In the genomic region with DNA sequence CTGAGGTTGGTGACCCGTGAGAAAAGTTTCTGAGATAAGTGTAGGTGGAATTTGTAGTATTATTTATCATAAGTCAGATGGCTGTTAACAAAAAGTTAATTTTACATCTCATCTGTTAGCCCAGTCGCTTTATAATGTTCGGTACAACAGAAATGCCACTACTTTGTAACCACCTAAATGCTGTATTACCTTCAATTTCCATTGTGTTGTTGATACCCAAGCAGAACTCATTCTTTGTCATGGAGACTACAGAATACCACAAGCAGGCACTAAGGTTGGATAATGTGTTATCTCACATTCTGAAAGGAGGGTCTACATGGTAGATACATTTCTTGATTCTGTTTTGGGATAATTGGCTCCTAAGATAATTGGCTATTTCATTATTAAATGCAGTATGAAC, we compare ENCODE assay signal across 25 cellular contexts.
DNase-seq lines count a peak whose midpoint lies in the region; ATAC-seq, FAIRE-seq and TF ChIP-seq lines count a peak whose summit lies in the region.
"Had no signal": no experiment of that assay in that cellular context is flagged by ENCODE, and none has a peak within 500 bp of the region (broad histone marks: within the 10 kb centered on the region; RNA-seq: fewer than 3 reads in every experiment).

No MANE protein-coding gene starts in this region.

- H3K27me3 Mint-ChIP-seq in WTC11 (ENCODE audit: low read depth): no peaks in the 10 kb centered on the region; the same call in 1 of the 2 replicates
- no peaks in the 10 kb centered on the region for H3K27me3 Mint-ChIP-seq in stimulated activated naive B cell treated with anti-CD40 and anti-IgM and Interleukin-4, amounts not matched to agents 10 μg/mL and 1 μg/mL and 100 μg/mL, for 72 hours
- H3K27me3 Mint-ChIP-seq: CD4-positive, CD25-positive, alpha-beta regulatory T cell; CD8-positive, alpha-beta memory T cell had no signal

- TF ChIP-seq CTCF in WTC11 (IDR thresholded peaks at IDR 0.05) (no peak), kidney (IDR thresholded peaks at IDR 0.05; ENCODE audit: borderline replicate concordance, extremely low read depth, insufficient read depth) (no peak)

- ATAC-seq in WTC11 (no peak), GM21360 (IDR thresholded peaks at IDR 0.05; ENCODE audit: unreplicated experiment) (no peak), GM19035 (IDR thresholded peaks at IDR 0.05; ENCODE audit: unreplicated experiment) (no peak)
- ATAC-seq in stimulated activated naive B cell treated with anti-CD40 and anti-IgM and Interleukin-4, amounts not matched to agents 10 μg/mL and 1 μg/mL and 100 μg/mL, for 72 hours (replicated peaks): peak; percentile 67 to 72
- ATAC-seq: HCT116, K562 had no signal

- H3K4me1 Mint-ChIP-seq in WTC11: peaks cover 25% of the 10 kb centered on the region
- H3K4me1 Mint-ChIP-seq in stimulated activated naive B cell treated with anti-CD40 and anti-IgM and Interleukin-4, amounts not matched to agents 10 μg/mL and 1 μg/mL and 100 μg/mL, for 72 hours: peaks cover 18 to 37% of the 10 kb centered on the region in 2 donors

- intact Hi-C loops in kidney (cut with DNase I): no loop called here

- H3K9me3 Mint-ChIP-seq in WTC11: peaks cover 28% of the 10 kb centered on the region
- H3K9me3 Mint-ChIP-seq in stimulated activated naive B cell treated with anti-CD40 and anti-IgM and Interleukin-4, amounts not matched to agents 10 μg/mL and 1 μg/mL and 100 μg/mL, for 72 hours: peaks cover 10% of the 10 kb centered on the region in 2 donors

- H3K27ac Mint-ChIP-seq in WTC11: peak overlapping the region; percentile 61; the same call in 1 of the 2 replicates
- H3K27ac Mint-ChIP-seq in stimulated activated naive B cell treated with anti-CD40 and anti-IgM and Interleukin-4, amounts not matched to agents 10 μg/mL and 1 μg/mL and 100 μg/mL, for 72 hours: peak overlapping the region; percentile 84

- H3K36me3 ChIP-seq in kidney (ENCODE audit: control insufficient read depth in 1 of 2, insufficient read depth in 2 of 2, low read length in 2 of 2): no peaks in the 10 kb centered on the region
- H3K36me3 ChIP-seq: BE2C had no signal

- CTCF ChIA-PET in WTC11 (lab: Charles Lee): no interaction called here

- no peak overlapping the region for H3K9ac ChIP-seq in kidney (ENCODE audit: low read length in 2 of 2)
- H3K9ac ChIP-seq: GM23248 had no signal

- H3K4me3 Mint-ChIP-seq in WTC11: peak overlapping the region; percentile 5; the same call in 1 of the 2 replicates
- no peak overlapping the region for H3K4me3 Mint-ChIP-seq in stimulated activated naive B cell treated with anti-CD40 and anti-IgM and Interleukin-4, amounts not matched to agents 10 μg/mL and 1 μg/mL and 100 μg/mL, for 72 hours
- H3K4me3 Mint-ChIP-seq: CD4-positive, CD25-positive, alpha-beta regulatory T cell; CD8-positive, alpha-beta memory T cell had no signal

- POLR2A ChIA-PET in WTC11 (lab: Charles Lee): no interaction called here

- TF ChIP-seq POLR2A in GM12892 (IDR thresholded peaks at IDR 0.05; ENCODE audit: low read depth, low read length): no peak

- H3K27ac ChIP-seq in kidney (ENCODE audit: low read depth in 2 of 2, low read length in 2 of 2): no peak overlapping the region
- H3K27ac ChIP-seq: GM23248 had no signal

- H3K36me3 Mint-ChIP-seq in WTC11: peaks cover 41% of the 10 kb centered on the region
- H3K36me3 Mint-ChIP-seq in stimulated activated naive B cell treated with anti-CD40 and anti-IgM and Interleukin-4, amounts not matched to agents 10 μg/mL and 1 μg/mL and 100 μg/mL, for 72 hours: peaks cover 46 to 62% of the 10 kb centered on the region in 2 donors

- peak; percentile 14 for FAIRE-seq in GM12892 (lab: Jason Lieb, UNC)
- FAIRE-seq in GM19239 (lab: Jason Lieb, UNC): peak; percentile 42
- no peak for FAIRE-seq in kidney (lab: Jason Lieb, UNC)
- FAIRE-seq: A204.1, GM12891, HTR-8/SVneo, K562 had no signal

- H3K4me3 ChIP-seq in kidney (ENCODE audit: low read length in 2 of 2): no peak overlapping the region
- H3K4me3 ChIP-seq: GM23248, K562 had no signal

- H3K9me3 ChIP-seq in kidney (ENCODE audit: control insufficient read depth in 1 of 2, low read length in 2 of 2): no peaks in the 10 kb centered on the region
- H3K9me3 ChIP-seq: BE2C had no signal

- no peak for DNase-seq in GM12892 (ENCODE audit: insufficient read length)
- no peak for DNase-seq in GM19239 (ENCODE audit: insufficient read length, low spot score)
- DNase-seq in WTC11 (ENCODE audit: low spot score): no peak
- DNase-seq in stimulated activated naive B cell treated with anti-CD40 and anti-IgM and Interleukin-4, amounts not matched to agents 10 μg/mL and 1 μg/mL and 100 μg/mL, for 72 hours: no peak
- DNase-seq in kidney: no peak
- DNase-seq: ACHN; BE2C; C1 segment of cervical spinal cord; CD4-positive, CD25-positive, alpha-beta regulatory T cell; CD8-positive, alpha-beta memory T cell; COR-L47; DMS 273 treated with DMSO at 0.1 percent for 48 hours; DMS53; DND-41; EL; GM23248; H7; IMR-90 had no signal

- no peaks in the 10 kb centered on the region for H3K4me1 ChIP-seq in kidney (ENCODE audit: control insufficient read depth in 1 of 2, insufficient read depth in 1 of 2, low read depth in 1 of 2, low read length in 2 of 2)
- H3K4me1 ChIP-seq: BE2C had no signal

TF ChIP-seq in WTC11, 78 proteins besides CTCF, POLR2A, EP300 and RAD21 (continues in another document):
- TF ChIP-seq ZNF219 (CRISPR knock-in tag; IDR thresholded peaks at IDR 0.05; ENCODE audit: borderline replicate concordance) (no peak), ATF1 (CRISPR knock-in tag; IDR thresholded peaks at IDR 0.05) (no peak), NR3C1 (CRISPR knock-in tag; conservative IDR thresholded peaks at IDR 0.05; ENCODE audit: low read depth) (no peak), ZNF263 (CRISPR knock-in tag; IDR thresholded peaks at IDR 0.05; ENCODE audit: low read depth) (no peak), TCF7 (CRISPR knock-in tag; IDR thresholded peaks at IDR 0.05; ENCODE audit: low read depth) (no peak), USF2 (CRISPR knock-in tag; IDR thresholded peaks at IDR 0.05) (no peak), ZSCAN18 (CRISPR knock-in tag; IDR thresholded peaks at IDR 0.05) (no peak), ZBTB21 (CRISPR knock-in tag; IDR thresholded peaks at IDR 0.05; ENCODE audit: borderline replicate concordance) (no peak), MXD4 (CRISPR knock-in tag; IDR thresholded peaks at IDR 0.05; ENCODE audit: borderline replicate concordance) (no peak)
- TF ChIP-seq, protein P1, sequence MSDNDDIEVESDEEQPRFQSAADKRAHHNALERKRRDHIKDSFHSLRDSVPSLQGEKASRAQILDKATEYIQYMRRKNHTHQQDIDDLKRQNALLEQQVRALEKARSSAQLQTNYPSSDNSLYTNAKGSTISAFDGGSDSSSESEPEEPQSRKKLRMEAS (CRISPR knock-in tag; IDR thresholded peaks at IDR 0.05): no peak
- TF ChIP-seq, protein P2, sequence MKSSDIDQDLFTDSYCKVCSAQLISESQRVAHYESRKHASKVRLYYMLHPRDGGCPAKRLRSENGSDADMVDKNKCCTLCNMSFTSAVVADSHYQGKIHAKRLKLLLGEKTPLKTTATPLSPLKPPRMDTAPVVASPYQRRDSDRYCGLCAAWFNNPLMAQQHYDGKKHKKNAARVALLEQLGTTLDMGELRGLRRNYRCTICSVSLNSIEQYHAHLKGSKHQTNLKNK (CRISPR knock-in tag; IDR thresholded peaks at IDR 0.05): no peak
- TF ChIP-seq, protein P3, sequence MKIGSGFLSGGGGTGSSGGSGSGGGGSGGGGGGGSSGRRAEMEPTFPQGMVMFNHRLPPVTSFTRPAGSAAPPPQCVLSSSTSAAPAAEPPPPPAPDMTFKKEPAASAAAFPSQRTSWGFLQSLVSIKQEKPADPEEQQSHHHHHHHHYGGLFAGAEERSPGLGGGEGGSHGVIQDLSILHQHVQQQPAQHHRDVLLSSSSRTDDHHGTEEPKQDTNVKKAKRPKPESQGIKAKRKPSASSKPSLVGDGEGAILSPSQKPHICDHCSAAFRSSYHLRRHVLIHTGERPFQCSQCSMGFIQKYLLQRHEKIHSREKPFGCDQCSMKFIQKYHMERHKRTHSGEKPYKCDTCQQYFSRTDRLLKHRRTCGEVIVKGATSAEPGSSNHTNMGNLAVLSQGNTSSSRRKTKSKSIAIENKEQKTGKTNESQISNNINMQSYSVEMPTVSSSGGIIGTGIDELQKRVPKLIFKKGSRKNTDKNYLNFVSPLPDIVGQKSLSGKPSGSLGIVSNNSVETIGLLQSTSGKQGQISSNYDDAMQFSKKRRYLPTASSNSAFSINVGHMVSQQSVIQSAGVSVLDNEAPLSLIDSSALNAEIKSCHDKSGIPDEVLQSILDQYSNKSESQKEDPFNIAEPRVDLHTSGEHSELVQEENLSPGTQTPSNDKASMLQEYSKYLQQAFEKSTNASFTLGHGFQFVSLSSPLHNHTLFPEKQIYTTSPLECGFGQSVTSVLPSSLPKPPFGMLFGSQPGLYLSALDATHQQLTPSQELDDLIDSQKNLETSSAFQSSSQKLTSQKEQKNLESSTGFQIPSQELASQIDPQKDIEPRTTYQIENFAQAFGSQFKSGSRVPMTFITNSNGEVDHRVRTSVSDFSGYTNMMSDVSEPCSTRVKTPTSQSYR (CRISPR knock-in tag; IDR thresholded peaks at IDR 0.05): no peak

Comparison
In these comparisons a context has a peak if more than half of its experiments do, and no peak if none do; other contexts are left out.
1. ATAC-seq: peak in stimulated activated naive B cell treated with anti-CD40 and anti-IgM and Interleukin-4, amounts not matched to agents 10 μg/mL and 1 μg/mL and 100 μg/mL, for 72 hours (2 of 2); none in WTC11 (single experiment), GM21360 (single experiment) and GM19035 (single experiment).